3 cellular contexts compared by ENCODE assay signal in genomic region chr1:38032992-38033391, GRCh38. TPM values are rescaled to one million over a fixed set of nuclear protein-coding genes. Genes with fewer than 3 reads are reported as not detected.
"Had no signal": no experiment of that assay in that cellular context is flagged by ENCODE, and none has a peak within 500 bp of the region (broad histone marks: within the 10 kb centered on the region; RNA-seq: fewer than 3 reads in every experiment).

No MANE protein-coding gene starts in this region.

RNA-seq across cellular contexts. Expression of gene POU3F1, which starts 13.6 kb away (rescaled TPM):
- total RNA-seq: LHCN-M2, M059J, NCI-H460 had no signal
